In genomic region chr6:151275121-151275520, GRCh38 we compare ENCODE assay signal across 22 cellular contexts. TPM values are rescaled to one million over a fixed set of nuclear protein-coding genes. Genes with fewer than 3 reads are reported as not detected.
"Had no signal": no experiment of that assay in that cellular context is flagged by ENCODE, and none has a peak within 500 bp of the region (broad histone marks: within the 10 kb centered on the region; RNA-seq: fewer than 3 reads in every experiment).

No MANE protein-coding gene starts in this region.

- DNase-seq: activated CD4-positive, alpha-beta memory T cell treated with anti-CD3 and anti-CD28 coated beads, Interleukin-2, amount 10 ng/mL, durations not matched to agents 7 days and 5 days; activated CD4-positive, alpha-beta T cell treated with anti-CD3 and anti-CD28 coated beads for 1 hour; activated CD4-positive, alpha-beta T cell treated with anti-CD3 and anti-CD28 coated beads, Interleukin-2, amount 10 ng/mL, durations not matched to agents 7 days and 5 days; activated CD8-positive, alpha-beta memory T cell treated with anti-CD3 and anti-CD28 coated beads, Interleukin-2, amount 50 U/mL, for 48 hours; activated T-cell treated with anti-CD3 and anti-CD28 coated beads, Interleukin-2, amount 50 U/mL, for 24 hours; effector memory CD4-positive, alpha-beta T cell; left cardiac atrium; mammary epithelial cell; naive thymus-derived CD8-positive, alpha-beta T cell; right lobe of liver; stimulated activated CD4-positive, alpha-beta T cell treated with anti-CD3 and anti-CD28 coated beads, Interleukin-2, amount 100 ng/mL, for 48 hours; stimulated activated naive CD4-positive, alpha-beta T cell treated with Interleukin-2 at 50 U/mL for 16 hours; T-helper 17 cell; T1000; testis; trophoblast cell; uterus had no signal

- H3K4me3 ChIP-seq: coronary artery, dorsolateral prefrontal cortex, hepatocyte, right lobe of liver, testis, uterus had no signal

- H3K27ac ChIP-seq: coronary artery, hepatocyte, right lobe of liver, testis, uterus had no signal

- H3K4me1 ChIP-seq: right lobe of liver, testis had no signal

- H3K27ac Mint-ChIP-seq: activated CD4-positive, alpha-beta memory T cell treated with anti-CD3 and anti-CD28 coated beads, Interleukin-2, amount 10 ng/mL, durations not matched to agents 7 days and 5 days; activated CD4-positive, alpha-beta T cell treated with anti-CD3 and anti-CD28 coated beads, Interleukin-2, amount 10 ng/mL, durations not matched to agents 7 days and 5 days; activated naive CD4-positive, alpha-beta T cell treated with anti-CD3 and anti-CD28 coated beads, Interleukin-2, amount 50 U/mL, for 24 hours; activated T-cell treated with anti-CD3 and anti-CD28 coated beads, Interleukin-2, amount 50 U/mL, for 24 hours; naive thymus-derived CD8-positive, alpha-beta T cell; T-helper 17 cell had no signal

- H3K9me3 ChIP-seq: right lobe of liver, testis, uterus had no signal

- H3K36me3 Mint-ChIP-seq: activated naive CD4-positive, alpha-beta T cell treated with anti-CD3 and anti-CD28 coated beads, Interleukin-2, amount 50 U/mL, for 24 hours; naive thymus-derived CD8-positive, alpha-beta T cell had no signal

- H3K9me3 Mint-ChIP-seq: activated CD4-positive, alpha-beta memory T cell treated with anti-CD3 and anti-CD28 coated beads, Interleukin-2, amount 10 ng/mL, durations not matched to agents 7 days and 5 days; activated CD4-positive, alpha-beta T cell treated with anti-CD3 and anti-CD28 coated beads, Interleukin-2, amount 10 ng/mL, durations not matched to agents 7 days and 5 days; activated naive CD4-positive, alpha-beta T cell treated with anti-CD3 and anti-CD28 coated beads, Interleukin-2, amount 50 U/mL, for 24 hours; activated T-cell treated with anti-CD3 and anti-CD28 coated beads, Interleukin-2, amount 50 U/mL, for 24 hours; central memory CD8-positive, alpha-beta T cell; naive thymus-derived CD8-positive, alpha-beta T cell had no signal

- ATAC-seq: left cardiac atrium; naive thymus-derived CD8-positive, alpha-beta T cell; right lobe of liver; T-helper 17 cell had no signal

- H3K36me3 ChIP-seq: right lobe of liver, uterus had no signal

- H3K4me1 Mint-ChIP-seq: activated CD4-positive, alpha-beta memory T cell treated with anti-CD3 and anti-CD28 coated beads, Interleukin-2, amount 10 ng/mL, durations not matched to agents 7 days and 5 days; activated CD4-positive, alpha-beta T cell treated with anti-CD3 and anti-CD28 coated beads, Interleukin-2, amount 10 ng/mL, durations not matched to agents 7 days and 5 days; activated naive CD4-positive, alpha-beta T cell treated with anti-CD3 and anti-CD28 coated beads, Interleukin-2, amount 50 U/mL, for 24 hours; central memory CD8-positive, alpha-beta T cell; naive thymus-derived CD8-positive, alpha-beta T cell had no signal

- H3K4me3 Mint-ChIP-seq: activated CD4-positive, alpha-beta memory T cell treated with anti-CD3 and anti-CD28 coated beads, Interleukin-2, amount 10 ng/mL, durations not matched to agents 7 days and 5 days; activated CD4-positive, alpha-beta T cell treated with anti-CD3 and anti-CD28 coated beads, Interleukin-2, amount 10 ng/mL, durations not matched to agents 7 days and 5 days; activated naive CD4-positive, alpha-beta T cell treated with anti-CD3 and anti-CD28 coated beads, Interleukin-2, amount 50 U/mL, for 24 hours; activated T-cell treated with anti-CD3 and anti-CD28 coated beads, Interleukin-2, amount 50 U/mL, for 24 hours; central memory CD8-positive, alpha-beta T cell; naive thymus-derived CD8-positive, alpha-beta T cell; T-helper 17 cell had no signal

RNA-seq across cellular contexts. Expression of gene AKAP12, which starts 35.4 kb away (rescaled TPM):
- total RNA-seq: naive thymus-derived CD8-positive, alpha-beta T cell had no signal
